In the genomic region with DNA sequence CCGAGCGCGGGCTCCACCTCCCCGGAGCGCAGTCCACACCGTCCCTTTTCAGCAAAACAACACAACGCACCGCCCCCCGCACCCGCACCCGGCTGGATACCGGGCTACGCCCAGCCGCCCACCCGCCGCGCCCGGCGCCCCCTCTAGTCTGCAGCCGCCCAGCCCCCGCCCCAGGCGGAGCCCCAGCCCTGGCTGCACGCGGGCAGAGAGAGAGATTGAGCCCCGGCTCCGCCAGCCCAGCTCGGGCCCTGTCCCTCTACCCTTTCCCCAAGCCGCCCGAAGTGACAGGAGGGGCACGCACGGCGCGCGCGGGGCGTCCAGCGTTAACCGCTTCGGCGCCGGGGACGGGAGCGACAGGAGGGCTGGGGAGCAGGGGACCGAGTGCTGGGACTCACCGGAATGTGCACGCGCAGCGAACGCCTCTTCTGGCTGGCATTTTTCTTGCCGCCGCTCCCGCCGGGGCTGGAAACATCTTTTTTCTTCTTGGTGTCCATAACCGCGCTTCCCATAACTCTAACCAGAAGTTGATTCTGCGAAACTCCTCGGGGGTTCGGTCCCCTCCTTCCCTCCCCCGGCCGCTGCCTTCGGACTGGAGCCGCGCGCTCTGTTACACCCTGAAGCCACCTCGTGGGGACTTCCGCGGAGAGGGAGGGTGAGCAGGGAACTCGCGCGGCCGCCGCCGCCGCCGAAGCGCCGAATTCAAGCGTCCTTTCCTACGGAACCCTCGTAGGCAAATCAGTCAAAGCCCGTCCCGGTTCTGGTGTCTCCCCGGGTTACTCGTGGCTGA, we compare ENCODE assay signal across 8 cellular contexts. TPM values are rescaled to one million over a fixed set of nuclear protein-coding genes. Genes with fewer than 3 reads are reported as not detected.
DNase-seq lines count a peak whose midpoint lies in the region; ATAC-seq and TF ChIP-seq lines count a peak whose summit lies in the region.

No MANE protein-coding gene starts in this region.

- no peaks in the 10 kb centered on the region for H3K36me3 ChIP-seq in CD4-positive, CD25-positive, alpha-beta regulatory T cell (ENCODE audit: control insufficient read depth, insufficient read depth, low read length)
- H3K36me3 ChIP-seq in HEK293 (ENCODE audit: control insufficient read depth in 2 of 2, insufficient read depth in 1 of 2, low read length in 2 of 2) (no peaks in the 10 kb centered on the region), NT2/D1 (ENCODE audit: insufficient read depth, insufficient read length, low read length) (no peaks in the 10 kb centered on the region), neuron (ENCODE audit: insufficient read depth, low read length) (no peaks in the 10 kb centered on the region), stomach (no peaks in the 10 kb centered on the region), Karpas-422 (ENCODE audit: insufficient read depth, low read length) (no peaks in the 10 kb centered on the region)

- no peaks in the 10 kb centered on the region for H3K27me3 ChIP-seq in CD4-positive, CD25-positive, alpha-beta regulatory T cell (ENCODE audit: control insufficient read depth, insufficient read depth, low read length)
- peaks cover 32% of the 10 kb centered on the region for H3K27me3 ChIP-seq in NT2/D1 (ENCODE audit: insufficient read depth, insufficient read length)
- H3K27me3 ChIP-seq in neuron (ENCODE audit: insufficient read depth, low read length): peaks cover 27% of the 10 kb centered on the region
- H3K27me3 ChIP-seq in stomach: no peaks in the 10 kb centered on the region
- no peaks in the 10 kb centered on the region for H3K27me3 ChIP-seq in Karpas-422 (ENCODE audit: low read length)

- H4K20me1 ChIP-seq in Karpas-422 (ENCODE audit: insufficient read depth, low read depth, low read length): no peaks in the 10 kb centered on the region

- no peaks in the 10 kb centered on the region for H3K79me2 ChIP-seq in Karpas-422 (ENCODE audit: low read length)

- POLR2A ChIA-PET in HEK293 (lab: Yijun Ruan, JAX): interaction anchor here (0.6 kb wide), 1 partner anchor 416 kb away, joined by 3 read pairs; no protein-coding TSS in a partner anchor

- peak overlapping the region; percentile 78 to 94 (median 91) for H3K27ac Mint-ChIP-seq in CD4-positive, CD25-positive, alpha-beta regulatory T cell
- H3K27ac Mint-ChIP-seq in activated T-helper 17 cell treated with anti-CD3 and anti-CD28 coated beads, Interleukin-2, amount 50 U/mL, for 72 hours: peak overlapping the region; percentile 78

- H3K9me3 Mint-ChIP-seq in CD4-positive, CD25-positive, alpha-beta regulatory T cell: no peaks in the 10 kb centered on the region
- no peaks in the 10 kb centered on the region for H3K9me3 Mint-ChIP-seq in activated T-helper 17 cell treated with anti-CD3 and anti-CD28 coated beads, Interleukin-2, amount 50 U/mL, for 72 hours

- WGBS in stomach, 5 donors: 0% methylated on average over 36 to 83 of the region's 84 CpGs

- H3K4me2 ChIP-seq in Karpas-422 (ENCODE audit: low read depth, low read length, poor library complexity, severe bottlenecking): no peak overlapping the region

- peak overlapping the region; percentile 72 for H3K9ac ChIP-seq in NT2/D1 (ENCODE audit: insufficient read length, low read depth)
- no peak overlapping the region for H3K9ac ChIP-seq in Karpas-422 (ENCODE audit: low read length)

- H2AFZ ChIP-seq in neuron (ENCODE audit: low read depth, low read length) (peak overlapping the region; percentile 64), Karpas-422 (ENCODE audit: low read length) (no peak overlapping the region)

- peak; percentile 62 to 76 (median 68) for DNase-seq in CD4-positive, CD25-positive, alpha-beta regulatory T cell
- no peak for DNase-seq in NT2/D1 (ENCODE audit: low read depth, low spot score)
- peak; percentile 19 to 60 for DNase-seq in foreskin fibroblast
- peak; percentile 80 for DNase-seq in stomach
- DNase-seq in Karpas-422: no peak

- TF ChIP-seq POLR2A in stomach (IDR thresholded peaks at IDR 0.05): peak in 1 of 4 donors; percentile 26

- peak overlapping the region; percentile 75 for H3K27ac ChIP-seq in CD4-positive, CD25-positive, alpha-beta regulatory T cell (ENCODE audit: insufficient read depth, low read length, poor library complexity, severe bottlenecking)
- H3K27ac ChIP-seq in HEK293 (ENCODE audit: extremely low read depth, low read depth, low read length) (peak overlapping the region; percentile 84), stomach (peak overlapping the region; percentile 89 to 98 (median 97)), Karpas-422 (ENCODE audit: low read length) (no peak overlapping the region)

- no peaks in the 10 kb centered on the region for H3K9me3 ChIP-seq in CD4-positive, CD25-positive, alpha-beta regulatory T cell (ENCODE audit: control insufficient read depth in 2 of 2, low read length in 2 of 2)
- H3K9me3 ChIP-seq in HEK293 (ENCODE audit: control insufficient read depth, insufficient read depth, low read depth, low read length) (no peaks in the 10 kb centered on the region), NT2/D1 (ENCODE audit: insufficient read depth, low read length) (no peaks in the 10 kb centered on the region), neuron (ENCODE audit: low read length) (no peaks in the 10 kb centered on the region), stomach (no peaks in the 10 kb centered on the region), Karpas-422 (ENCODE audit: low read length) (no peaks in the 10 kb centered on the region)

- no peaks in the 10 kb centered on the region for H3K9me2 ChIP-seq in Karpas-422 (replicated peaks; ENCODE audit: insufficient read depth, low read length)

- no peaks in the 10 kb centered on the region for H3K36me3 Mint-ChIP-seq in CD4-positive, CD25-positive, alpha-beta regulatory T cell
- no peaks in the 10 kb centered on the region for H3K36me3 Mint-ChIP-seq in activated T-helper 17 cell treated with anti-CD3 and anti-CD28 coated beads, Interleukin-2, amount 50 U/mL, for 72 hours (ENCODE audit: low read depth)

- peak; percentile 32 for TF ChIP-seq CTCF in HEK293 (tag by site-specific recombination; IDR thresholded peaks at IDR 0.05)
- no peak for TF ChIP-seq CTCF in foreskin fibroblast (IDR thresholded peaks at IDR 0.05; ENCODE audit: low read depth, low read length)
- no peak for TF ChIP-seq CTCF in stomach (IDR thresholded peaks at IDR 0.05)

- peak overlapping the region; percentile 93 for H3K4me3 ChIP-seq in CD4-positive, CD25-positive, alpha-beta regulatory T cell (ENCODE audit: low read depth, low read length)
- H3K4me3 ChIP-seq in HEK293 (ENCODE audit: low read depth, low read length): peak overlapping the region; percentile 62
- H3K4me3 ChIP-seq in NT2/D1 (ENCODE audit: insufficient read length, low read depth): peak overlapping the region; percentile 58
- H3K4me3 ChIP-seq in foreskin fibroblast (ENCODE audit: low read depth in 1 of 2, low read length in 2 of 2): peak overlapping the region; percentile 58 to 60
- peak overlapping the region; percentile 44 for H3K4me3 ChIP-seq in neuron (ENCODE audit: low read length)
- H3K4me3 ChIP-seq in stomach: peak overlapping the region; percentile 80 to 100 (median 94)
- no peak overlapping the region for H3K4me3 ChIP-seq in Karpas-422 (ENCODE audit: low read length)

- peaks cover 19% of the 10 kb centered on the region for H3K4me1 ChIP-seq in CD4-positive, CD25-positive, alpha-beta regulatory T cell (ENCODE audit: control insufficient read depth, insufficient read depth, low read length, poor library complexity, severe bottlenecking)
- H3K4me1 ChIP-seq in HEK293 (ENCODE audit: control insufficient read depth, insufficient read depth, low read length): no peaks in the 10 kb centered on the region
- H3K4me1 ChIP-seq in NT2/D1 (ENCODE audit: insufficient read depth, insufficient read length): no peaks in the 10 kb centered on the region
- peaks cover 26% of the 10 kb centered on the region for H3K4me1 ChIP-seq in neuron (ENCODE audit: insufficient read depth, low read length)
- peaks cover 15 to 50% (median 44%) of the 10 kb centered on the region in 4 donors for H3K4me1 ChIP-seq in stomach
- H3K4me1 ChIP-seq in Karpas-422 (ENCODE audit: low read length): no peaks in the 10 kb centered on the region

- peaks cover 5% of the 10 kb centered on the region for H3K27me3 Mint-ChIP-seq in CD4-positive, CD25-positive, alpha-beta regulatory T cell
- H3K27me3 Mint-ChIP-seq in activated T-helper 17 cell treated with anti-CD3 and anti-CD28 coated beads, Interleukin-2, amount 50 U/mL, for 72 hours: no peaks in the 10 kb centered on the region

- no peak for TF ChIP-seq EP300 in stomach (IDR thresholded peaks at IDR 0.05)

- intact Hi-C loops in stomach (cut with DNase I; ENCODE audit: low total_unique reads): no loop called here

- peaks cover 0 to 32% (median 18%) of the 10 kb centered on the region in 4 donors for H3K4me1 Mint-ChIP-seq in CD4-positive, CD25-positive, alpha-beta regulatory T cell
- peaks cover 11% of the 10 kb centered on the region for H3K4me1 Mint-ChIP-seq in activated T-helper 17 cell treated with anti-CD3 and anti-CD28 coated beads, Interleukin-2, amount 50 U/mL, for 72 hours

- peak; percentile 44 to 53 for ATAC-seq in CD4-positive, CD25-positive, alpha-beta regulatory T cell (ENCODE audit: low read depth in 2 of 2)
- ATAC-seq in activated T-helper 17 cell treated with anti-CD3 and anti-CD28 coated beads, Interleukin-2, amount 50 U/mL, for 72 hours (replicated peaks): peak; percentile 51

- H3K4me3 Mint-ChIP-seq in CD4-positive, CD25-positive, alpha-beta regulatory T cell: peak overlapping the region; percentile 96 to 100 (median 98)
- peak overlapping the region; percentile 90 for H3K4me3 Mint-ChIP-seq in activated T-helper 17 cell treated with anti-CD3 and anti-CD28 coated beads, Interleukin-2, amount 50 U/mL, for 72 hours

- CTCF ChIA-PET in HEK293 (lab: Yijun Ruan, JAX): interaction anchor here (0.6 kb wide), 1 partner anchor 8 kb away, joined by 3 read pairs; no protein-coding TSS in a partner anchor

TF ChIP-seq in HEK293, 187 proteins besides CTCF, POLR2A, EP300 and RAD21 (continues in another document):
- no peak for TF ChIP-seq ZNF558 (tag by site-specific recombination; IDR thresholded peaks at IDR 0.05)
- TF ChIP-seq ZNF777 (tag by site-specific recombination; IDR thresholded peaks at IDR 0.05; ENCODE audit: borderline replicate concordance): peak; percentile 48; the same call in 1 of the 2 replicates
- peak; percentile 52; the same call in 1 of the 2 replicates for TF ChIP-seq ZBTB48 (tag by site-specific recombination; IDR thresholded peaks at IDR 0.05)
- TF ChIP-seq ZNF626 (tag by site-specific recombination; IDR thresholded peaks at IDR 0.05): no peak
- no peak for TF ChIP-seq ZNF555 (tag by site-specific recombination; conservative IDR thresholded peaks at IDR 0.05)
- peak; percentile 99 for TF ChIP-seq ZBTB8A (tag by site-specific recombination; IDR thresholded peaks at IDR 0.05)
- peak; percentile 80 for TF ChIP-seq GLIS2 (tag by site-specific recombination; IDR thresholded peaks at IDR 0.05)

RNA-seq across cellular contexts. Expression of a gene that starts 0.6 kb away (rescaled TPM):
- total RNA-seq in CD4-positive, CD25-positive, alpha-beta regulatory T cell: 43.0 TPM
- polyA plus RNA-seq in CD4-positive, CD25-positive, alpha-beta regulatory T cell: 10 to 100 TPM; 19.9 to 26.2 (median 25.9) TPM
- total RNA-seq in activated T-helper 17 cell treated with anti-CD3 and anti-CD28 coated beads, Interleukin-2, amount 50 U/mL, for 72 hours: 10 to 100 TPM; 21.6 to 31.7 TPM
- total RNA-seq in stomach: 100 to 1,000 TPM in 1 of 5 donors, 10 to 100 TPM in 4; 56.7 to 302 (median 70.3) TPM
- 10 to 100 TPM; 19.9 to 27.9 (median 26.3) TPM for polyA plus RNA-seq in stomach
- 4.4 and 6.3 TPM in 2 replicates for total RNA-seq in Karpas-422 (2014; rRNA removed; shearing (Covaris generic); ENCODE audit: low replicate concordance)

Comparison
In these comparisons a context has a peak if more than half of its experiments do, and no peak if none do; other contexts are left out.
1. DNase-seq: peak in CD4-positive, CD25-positive, alpha-beta regulatory T cell (3 of 3), foreskin fibroblast (2 of 2) and stomach (single experiment); none in NT2/D1 (single experiment) and Karpas-422 (single experiment).